ENCODE assay signal across 33 cellular contexts in the genomic region with DNA sequence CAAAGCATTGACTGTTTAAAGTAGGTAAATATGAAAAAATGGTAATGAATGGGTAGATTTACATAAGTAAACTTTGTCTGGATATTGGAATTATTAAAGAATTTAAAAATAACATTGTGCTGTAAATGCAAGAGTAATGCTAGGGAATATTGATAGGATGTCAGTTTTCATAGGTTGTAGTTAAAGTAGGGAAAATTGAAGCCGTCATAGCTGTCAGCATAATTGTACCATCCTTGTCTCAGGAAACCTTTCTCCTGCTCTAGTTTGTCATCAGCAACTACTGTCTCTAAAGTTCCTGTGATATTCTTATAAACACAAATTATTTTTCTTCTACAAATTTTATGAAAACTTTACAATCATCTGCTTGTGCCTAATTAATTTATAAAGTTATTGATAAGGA.
"Had no signal": no experiment of that assay in that cellular context is flagged by ENCODE, and none has a peak within 500 bp of the region (broad histone marks: within the 10 kb centered on the region; RNA-seq: fewer than 3 reads in every experiment).

No MANE protein-coding gene starts in this region.

- H3K27me3 ChIP-seq: adrenal gland, ascending aorta, body of pancreas, brain microvascular endothelial cell, breast epithelium, cardiac muscle cell had no signal

- H3K27ac ChIP-seq: adrenal gland, ascending aorta, body of pancreas, brain microvascular endothelial cell, breast epithelium, cardiac muscle cell had no signal

- H3K36me3 ChIP-seq: adrenal gland, ascending aorta, brain microvascular endothelial cell, breast epithelium, cardiac muscle cell had no signal

- FAIRE-seq: astrocyte, bronchial epithelial cell had no signal

- H3K9me3 ChIP-seq: adrenal gland, body of pancreas had no signal

- ATAC-seq: activated naive CD4-positive, alpha-beta T cell treated with anti-CD3 and anti-CD28 coated beads, Interleukin-2, amount 50 U/mL, for 72 hours; activated naive CD8-positive, alpha-beta T cell treated with anti-CD3 and anti-CD28 coated beads, Interleukin-2, amount 50 U/mL, for 24 hours; activated T-cell treated with anti-CD3 and anti-CD28 coated beads, Interleukin-2, amount 50 U/mL, for 4 hours; activated T-cell treated with anti-CD3 and anti-CD28 coated beads, Interleukin-2, amount 50 U/mL, for 72 hours; activated T-helper 17 cell treated with anti-CD3 and anti-CD28 coated beads, Interleukin-2, amount 50 U/mL, for 72 hours; body of pancreas had no signal

- H3K4me1 ChIP-seq: adrenal gland, ascending aorta, body of pancreas, breast epithelium had no signal

- H3K4me3 ChIP-seq: adrenal gland, ascending aorta, body of pancreas, breast epithelium, cardiac muscle cell had no signal

- DNase-seq: activated effector memory CD4-positive, alpha-beta T cell treated with anti-CD3 and anti-CD28 coated beads, Interleukin-2, amount 50 U/mL, for 16 hours; activated effector memory CD4-positive, alpha-beta T cell treated with Interleukin-2 at 50 U/mL for 16 hours; activated gamma-delta T cell; activated gamma-delta T cell treated with Interleukin-2 at 50 U/mL for 16 hours; activated naive CD4-positive, alpha-beta T cell; activated naive CD4-positive, alpha-beta T cell treated with anti-CD3 and anti-CD28 coated beads for 36 hours; activated naive CD4-positive, alpha-beta T cell treated with anti-CD3 and anti-CD28 coated beads, Interleukin-2, amount 10 ng/mL, durations not matched to agents 7 days and 5 days; activated naive CD4-positive, alpha-beta T cell treated with anti-CD3 and anti-CD28 coated beads, Interleukin-2, amount 50 U/mL, for 16 hours; activated naive CD4-positive, alpha-beta T cell treated with Interleukin-2 at 50 U/mL for 16 hours; activated naive CD8-positive, alpha-beta T cell treated with anti-CD3 and anti-CD28 coated beads for 36 hours; activated naive CD8-positive, alpha-beta T cell treated with anti-CD3 and anti-CD28 coated beads, Interleukin-2, amount 10 ng/mL, durations not matched to agents 7 days and 5 days; activated naive CD8-positive, alpha-beta T cell treated with anti-CD3 and anti-CD28 coated beads, Interleukin-2, amount 50 U/mL, for 24 hours; activated T-cell treated with anti-CD3 and anti-CD28 coated beads, Interleukin-2, amount 50 U/mL, for 1 hour; activated T-cell treated with anti-CD3 and anti-CD28 coated beads, Interleukin-2, amount 50 U/mL, for 24 hours; activated T-cell treated with anti-CD3 and anti-CD28 coated beads, Interleukin-2, amount 50 U/mL, for 4 hours; activated T-cell treated with anti-CD3 and anti-CD28 coated beads, Interleukin-2, amount 50 U/mL, for 48 hours; activated T-cell treated with anti-CD3 and anti-CD28 coated beads, Interleukin-2, amount 50 U/mL, for 72 hours; adrenal gland; amniotic stem cell; amygdala; anterior cingulate cortex; aorta; body of pancreas; brain microvascular endothelial cell; central memory CD4-positive, alpha-beta T cell; cerebellar nuclear complex had no signal
